In genomic region chr7:74598558-74598957, GRCh38 we compare ENCODE assay signal across 17 cellular contexts. TPM values are rescaled to one million over a fixed set of nuclear protein-coding genes. Genes with fewer than 3 reads are reported as not detected.
A peak's percentile ranks its signal among the peaks of the same experiment; 100 is the strongest.
DNase-seq lines count a peak whose midpoint lies in the region; ATAC-seq and TF ChIP-seq lines count a peak whose summit lies in the region.
"Had no signal": no experiment of that assay in that cellular context is flagged by ENCODE, and none has a peak within 500 bp of the region (broad histone marks: within the 10 kb centered on the region; RNA-seq: fewer than 3 reads in every experiment).

No MANE protein-coding gene starts in this region.

- no peak overlapping the region for H3K27ac ChIP-seq in H9 (ENCODE audit: insufficient read length, low read depth, low read length)
- H3K27ac ChIP-seq: sigmoid colon had no signal

- no peak overlapping the region for H2BK12ac ChIP-seq in H9 (ENCODE audit: insufficient read length, low read depth, low read length)

- H4K5ac ChIP-seq in H9 (ENCODE audit: insufficient read length, low read depth, low read length), result no peak overlapping the region

- no peaks in the 10 kb centered on the region for H3K9me3 ChIP-seq in H9 (ENCODE audit: control insufficient read depth, low read depth, low read length)
- H3K9me3 ChIP-seq: sigmoid colon had no signal

- no peak overlapping the region for H3K4ac ChIP-seq in H9 (ENCODE audit: low read depth, low read length)

- peaks cover 25 to 66% (median 59%) of the 10 kb centered on the region in 3 experiments; a peak in 6 of 7 replicates for H3K36me3 Mint-ChIP-seq in H9 (ENCODE audit: insufficient read depth in 1 of 3, low read depth in 3 of 3)
- H3K36me3 Mint-ChIP-seq: activated naive CD4-positive, alpha-beta T cell treated with anti-CD3 and anti-CD28 coated beads, Interleukin-2, amount 10 ng/mL, durations not matched to agents 7 days and 5 days had no signal

- H3K27me3 Mint-ChIP-seq in H9 (ENCODE audit: low read depth), result no peaks in the 10 kb centered on the region
- H3K27me3 Mint-ChIP-seq: activated naive CD4-positive, alpha-beta T cell treated with anti-CD3 and anti-CD28 coated beads, Interleukin-2, amount 10 ng/mL, durations not matched to agents 7 days and 5 days; B cell; central memory CD8-positive, alpha-beta T cell; effector memory CD8-positive, alpha-beta T cell had no signal

- no peak overlapping the region for H3K9ac ChIP-seq in H9 (ENCODE audit: extremely low read depth, insufficient read length, low read length)

- H4K91ac ChIP-seq in H9 (ENCODE audit: insufficient read length, low read depth, low read length), result no peak overlapping the region

- H2BK15ac ChIP-seq in H9 (ENCODE audit: low read depth, low read length), result no peak overlapping the region

- no peaks in the 10 kb centered on the region for H3K9me3 Mint-ChIP-seq in H9
- H3K9me3 Mint-ChIP-seq: activated naive CD4-positive, alpha-beta T cell treated with anti-CD3 and anti-CD28 coated beads, Interleukin-2, amount 10 ng/mL, durations not matched to agents 7 days and 5 days; central memory CD8-positive, alpha-beta T cell; effector memory CD8-positive, alpha-beta T cell; mesothelial cell of epicardium had no signal

- H3K4me3 ChIP-seq in AG09309 (ENCODE audit: control insufficient read depth, low read depth, low read length) (no peak overlapping the region), foreskin fibroblast (ENCODE audit: low read depth in 1 of 2, low read length in 2 of 2) (no peak overlapping the region)
- H3K4me3 ChIP-seq: sigmoid colon had no signal

- H4K20me1 ChIP-seq in H9 (ENCODE audit: control insufficient read depth, insufficient read depth, insufficient read length), result no peaks in the 10 kb centered on the region

- DNase-seq in AG09309 (ENCODE audit: low read depth) (peak; percentile 51), H4 (ENCODE audit: low spot score) (peak; percentile 77), SW480 (ENCODE audit: low spot score) (peak; percentile 88), foreskin fibroblast (peak; percentile 46 to 85), SHP77 treated with DMSO at 0.1 percent for 48 hours (lab: John Stamatoyannopoulos, UW) (no peak), NCI-H2081 (lab: John Stamatoyannopoulos, UW) (no peak), H9 (no peak)
- DNase-seq: activated naive CD4-positive, alpha-beta T cell treated with anti-CD3 and anti-CD28 coated beads, Interleukin-2, amount 10 ng/mL, durations not matched to agents 7 days and 5 days; effector memory CD8-positive, alpha-beta T cell; H7; NCI-H187 treated with DMSO at 0.1 percent for 48 hours; NCI-H524 treated with DMSO at 0.1 percent for 48 hours; sigmoid colon had no signal

- H3K23me2 ChIP-seq in H9 (ENCODE audit: insufficient read length, low read depth, low read length, poor library complexity, severe bottlenecking), result no peaks in the 10 kb centered on the region

- H3K79me1 ChIP-seq in H9 (ENCODE audit: insufficient read depth, low read depth, low read length, poor library complexity, severe bottlenecking), result no peaks in the 10 kb centered on the region

- no peak overlapping the region for H3T11ph ChIP-seq in H9 (ENCODE audit: low read length)

- TF ChIP-seq CTCF in AG09309 (IDR thresholded peaks at IDR 0.05; ENCODE audit: control insufficient read depth, insufficient read depth, low read depth, low read length, missing control alignments), result no peak
- TF ChIP-seq CTCF in foreskin fibroblast (IDR thresholded peaks at IDR 0.05; ENCODE audit: low read depth, low read length), result no peak
- TF ChIP-seq CTCF in H9 (conservative IDR thresholded peaks at IDR 0.05), result no peak

- no peak overlapping the region for H3K23ac ChIP-seq in H9 (ENCODE audit: insufficient read length, low read depth, low read length)

- H2AFZ ChIP-seq in H9 (ENCODE audit: low read length), result no peak overlapping the region

- no peak for ATAC-seq in HG02840 (IDR thresholded peaks at IDR 0.05; ENCODE audit: low FRiP score, unreplicated experiment)
- ATAC-seq: effector memory CD8-positive, alpha-beta T cell had no signal

- no peak overlapping the region for H3K56ac ChIP-seq in H9 (ENCODE audit: insufficient read length, low read depth, low read length)

- no peak overlapping the region for H2BK120ac ChIP-seq in H9 (ENCODE audit: low read depth, low read length, poor library complexity, severe bottlenecking)

- no peaks in the 10 kb centered on the region for H3K27me3 ChIP-seq in H9 (ENCODE audit: insufficient read depth, low read length)
- H3K27me3 ChIP-seq: sigmoid colon had no signal

- H2BK20ac ChIP-seq in H9 (ENCODE audit: low read depth, low read length, poor library complexity, severe bottlenecking), result no peak overlapping the region

- no peak overlapping the region for H3K4me2 ChIP-seq in H9 (ENCODE audit: insufficient read depth, insufficient read length, low read length)

- H3K4me1 ChIP-seq in H9 (ENCODE audit: insufficient read depth, low read length), result no peaks in the 10 kb centered on the region
- H3K4me1 ChIP-seq: sigmoid colon had no signal

- no peak overlapping the region for H3K14ac ChIP-seq in H9 (ENCODE audit: insufficient read depth, low read length)

- H2BK5ac ChIP-seq in H9 (ENCODE audit: insufficient read length, low read length), result no peak overlapping the region

- H3K79me2 ChIP-seq in H9 (ENCODE audit: insufficient read depth, low read length), result no peaks in the 10 kb centered on the region

- WGBS in H9 (ENCODE audit: extremely low coverage, insufficient read length, low lambda C conversion rate), result no CpG with 5 or more reads among the region's 1 CpG

- no peak overlapping the region for H4K8ac ChIP-seq in H9 (replicated peaks; ENCODE audit: insufficient read length, low read depth, low read length)

- no peak overlapping the region for H2AK5ac ChIP-seq in H9 (ENCODE audit: insufficient read length, low read length)

- no peak overlapping the region for H3K4me3 Mint-ChIP-seq in H9
- H3K4me3 Mint-ChIP-seq: activated naive CD4-positive, alpha-beta T cell treated with anti-CD3 and anti-CD28 coated beads, Interleukin-2, amount 10 ng/mL, durations not matched to agents 7 days and 5 days; B cell; central memory CD8-positive, alpha-beta T cell; effector memory CD8-positive, alpha-beta T cell; mesothelial cell of epicardium had no signal

- H3K18ac ChIP-seq in H9 (ENCODE audit: insufficient read length, low read depth, low read length), result no peak overlapping the region

- 0 out of 7 replicates have a peak overlapping the region, but pooled peaks of 1 of the 3 experiments have one; percentile 51 for H3K27ac Mint-ChIP-seq in H9
- H3K27ac Mint-ChIP-seq: activated naive CD4-positive, alpha-beta T cell treated with anti-CD3 and anti-CD28 coated beads, Interleukin-2, amount 10 ng/mL, durations not matched to agents 7 days and 5 days; B cell; effector memory CD8-positive, alpha-beta T cell; mesothelial cell of epicardium had no signal

- H3K4me1 Mint-ChIP-seq in H9, result no peaks in the 10 kb centered on the region
- H3K4me1 Mint-ChIP-seq: B cell; central memory CD8-positive, alpha-beta T cell; mesothelial cell of epicardium had no signal

RNA-seq across cellular contexts. Expression of gene GTF2I, which starts 59.0 kb away (rescaled TPM):
- 114 and 135 TPM in 2 replicates for total RNA-seq in H4 (2014; rRNA removed; shearing (Covaris generic))
- total RNA-seq in H9 (2021), result 345 and 357 TPM in 2 replicates

Comparison
In these comparisons a context has a peak if more than half of its experiments do, and no peak if none do; other contexts are left out.
1. DNase-seq: peak in AG09309 (single experiment), H4 (single experiment), SW480 (single experiment) and foreskin fibroblast (2 of 2); none in SHP77 treated with DMSO at 0.1 percent for 48 hours (single experiment), NCI-H2081 (0 of 2) and H9 (single experiment).